Comparison of ENCODE assay signal across 23 cellular contexts in genomic region chr5:171855265-171855664, GRCh38.
"Had no signal": no experiment of that assay in that cellular context is flagged by ENCODE, and none has a peak within 500 bp of the region (broad histone marks: within the 10 kb centered on the region; RNA-seq: fewer than 3 reads in every experiment).

No MANE protein-coding gene starts in this region.

- H3K27ac ChIP-seq: adrenal gland, breast epithelium, KMS-11, Peyer's patch, RWPE1 had no signal

- H3K27ac Mint-ChIP-seq: T-helper 1 cell treated with Interleukin-12 subunit alpha and Interleukin-12 subunit beta and Interleukin-4 antibody, amounts not matched to agents 30 μg/mL and 1 μg/mL, for 36 hours had no signal

- H3K9ac ChIP-seq: KMS-11 had no signal

- H3K4me3 ChIP-seq: adrenal gland, breast epithelium, MG63, Peyer's patch had no signal

- H3K27me3 ChIP-seq: adrenal gland, breast epithelium, MG63, Peyer's patch had no signal

- H3K36me3 ChIP-seq: adrenal gland, breast epithelium, Peyer's patch had no signal

- H3K4me1 ChIP-seq: adrenal gland, breast epithelium, Peyer's patch had no signal

- H3K9me3 Mint-ChIP-seq: activated naive CD4-positive, alpha-beta T cell treated with anti-CD3 and anti-CD28 coated beads, Interleukin-2, amount 10 ng/mL, durations not matched to agents 7 days and 5 days; activated naive CD8-positive, alpha-beta T cell treated with anti-CD3 and anti-CD28 coated beads, Interleukin-2, amount 10 ng/mL, durations not matched to agents 7 days and 5 days; activated T-cell treated with anti-CD3 and anti-CD28 coated beads, Interleukin-2, amount 50 U/mL, for 4 hours; T-helper 1 cell treated with Interleukin-12 subunit alpha and Interleukin-12 subunit beta and Interleukin-4 antibody, amounts not matched to agents 30 μg/mL and 1 μg/mL, for 36 hours had no signal

- ATAC-seq: activated CD4-positive, CD25-positive, alpha-beta regulatory T cell treated with anti-CD3 and anti-CD28 coated beads, Interleukin-2, amount 50 U/mL, for 24 hours; activated T-cell treated with anti-CD3 and anti-CD28 coated beads, Interleukin-2, amount 50 U/mL, for 4 hours had no signal

- H3K36me3 Mint-ChIP-seq: activated naive CD4-positive, alpha-beta T cell treated with anti-CD3 and anti-CD28 coated beads, Interleukin-2, amount 10 ng/mL, durations not matched to agents 7 days and 5 days had no signal

- H3K9me3 ChIP-seq: adrenal gland, breast epithelium, MG63, Peyer's patch had no signal

- H3K4me2 ChIP-seq: KMS-11 had no signal

- H3K4me3 Mint-ChIP-seq: activated CD8-positive, alpha-beta memory T cell treated with anti-CD3 and anti-CD28 coated beads, Interleukin-2, amount 10 ng/mL, durations not matched to agents 7 days and 5 days; activated naive CD4-positive, alpha-beta T cell treated with anti-CD3 and anti-CD28 coated beads, Interleukin-2, amount 10 ng/mL, durations not matched to agents 7 days and 5 days; activated T-cell treated with anti-CD3 and anti-CD28 coated beads, Interleukin-2, amount 50 U/mL, for 4 hours; T-helper 1 cell treated with Interleukin-12 subunit alpha and Interleukin-12 subunit beta and Interleukin-4 antibody, amounts not matched to agents 30 μg/mL and 1 μg/mL, for 36 hours had no signal

- DNase-seq: activated CD4-positive, alpha-beta T cell treated with anti-CD3 and anti-CD28 coated beads for 4 hours; activated CD4-positive, alpha-beta T cell treated with anti-CD3 and anti-CD28 coated beads, Interleukin-2, amount 50 U/mL, for 48 hours; activated CD8-positive, alpha-beta memory T cell treated with anti-CD3 and anti-CD28 coated beads, Interleukin-2, amount 10 ng/mL, durations not matched to agents 7 days and 5 days; activated effector memory CD4-positive, alpha-beta T cell treated with anti-CD3 and anti-CD28 coated beads, Interleukin-2, amount 50 U/mL, for 16 hours; activated naive CD4-positive, alpha-beta T cell treated with anti-CD3 and anti-CD28 coated beads, Interleukin-2, amount 10 ng/mL, durations not matched to agents 7 days and 5 days; activated T-cell treated with anti-CD3 and anti-CD28 coated beads, Interleukin-2, amount 50 U/mL, for 4 hours; adrenal gland; anterior cingulate cortex; MG63; NCI-H1105; NCI-H1436; NCI-H1694 treated with DMSO at 0.1 percent for 48 hours; NCI-H2029 treated with DMSO at 0.1 percent for 48 hours; NCI-H510A treated with DMSO at 0.1 percent for 48 hours; NCI-H69; Peyer's patch; SHP77 had no signal

- H3K27me3 Mint-ChIP-seq: activated CD8-positive, alpha-beta memory T cell treated with anti-CD3 and anti-CD28 coated beads, Interleukin-2, amount 10 ng/mL, durations not matched to agents 7 days and 5 days; activated naive CD4-positive, alpha-beta T cell treated with anti-CD3 and anti-CD28 coated beads, Interleukin-2, amount 10 ng/mL, durations not matched to agents 7 days and 5 days; activated naive CD8-positive, alpha-beta T cell treated with anti-CD3 and anti-CD28 coated beads, Interleukin-2, amount 10 ng/mL, durations not matched to agents 7 days and 5 days had no signal
